In the genomic region with DNA sequence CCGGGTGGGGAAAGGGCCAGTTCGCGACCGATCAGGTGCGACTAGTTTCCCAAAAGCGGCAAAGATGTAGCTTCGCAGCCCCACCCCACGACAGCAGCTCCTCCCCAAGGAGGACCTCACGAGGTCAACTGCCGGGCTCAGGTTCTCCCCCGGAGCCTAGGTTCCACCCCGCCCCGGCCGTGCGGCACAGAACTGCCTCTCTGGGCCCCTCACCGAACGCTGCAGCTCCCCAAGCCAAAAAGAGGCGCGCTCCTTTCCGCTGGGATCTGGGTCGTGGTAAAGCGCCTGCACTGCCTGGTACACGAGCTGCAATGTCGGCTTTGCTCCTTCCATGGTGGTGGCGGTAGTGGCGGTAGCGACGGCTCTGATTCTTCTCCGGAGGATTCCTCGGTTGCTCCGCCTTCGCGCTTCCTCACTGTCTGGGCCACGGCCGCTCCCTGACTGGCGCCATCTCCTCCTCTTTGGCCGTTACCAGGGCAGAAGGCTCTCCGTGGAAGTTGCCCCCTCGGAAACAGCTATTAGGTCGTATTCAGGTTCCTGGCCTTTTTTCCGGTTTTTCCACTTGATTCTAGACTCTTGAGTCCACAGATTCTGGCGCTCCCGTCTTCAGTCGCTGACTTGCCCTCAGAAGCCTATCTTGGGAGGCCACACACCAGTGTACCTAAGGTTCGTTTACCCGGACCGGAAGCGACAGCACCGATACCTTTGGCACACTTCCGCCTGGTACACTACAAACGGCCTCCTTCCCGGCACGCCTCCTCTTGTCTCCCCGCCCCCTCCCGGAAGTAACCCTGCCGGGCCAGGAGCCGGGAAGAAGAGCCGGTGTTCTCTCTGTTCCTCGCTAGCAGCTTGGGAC, we compare ENCODE assay signal across 8 cellular contexts. TPM values are rescaled to one million over a fixed set of nuclear protein-coding genes. Genes with fewer than 3 reads are reported as not detected.
A peak's percentile ranks its signal among the peaks of the same experiment; 100 is the strongest.
DNase-seq lines count a peak whose midpoint lies in the region; ATAC-seq, FAIRE-seq and TF ChIP-seq lines count a peak whose summit lies in the region.

A gene (minus strand): TSS at position 674 of the 856 bp plus-strand sequence. CDS start 341 bp downstream, at position 333.

- FAIRE-seq in bronchial epithelial cell (lab: Jason Lieb, UNC): no peak

- peaks cover 40 to 56% of the 10 kb centered on the region in 2 donors for H3K4me1 Mint-ChIP-seq in immature natural killer cell

- peaks cover under 1 to 5% (median 1%) of the 10 kb centered on the region in 3 donors for H3K36me3 Mint-ChIP-seq in immature natural killer cell

- H3K36me3 ChIP-seq in bronchial epithelial cell (ENCODE audit: control insufficient read depth, insufficient read depth, low read length): peaks cover 3% of the 10 kb centered on the region

- H3K27ac Mint-ChIP-seq in immature natural killer cell: peak within 1 kb of the TSS; percentile 93 to 100 (median 99)

- CTCF ChIA-PET in AG04449 (lab: Yijun Ruan, JAX): interaction anchor here (0.9 to 2.1 kb wide), 8 partner anchors 10 to 164 kb away, joined by 3 to 10 read pairs (median 3); no protein-coding TSS in a partner anchor

- H3K4me3 Mint-ChIP-seq in immature natural killer cell: peak within 1 kb of the TSS; percentile 96 to 99 (median 98)

- TF ChIP-seq CTCF in AG04449 (IDR thresholded peaks at IDR 0.05; ENCODE audit: insufficient read depth, low read length, missing control alignments) (no peak), WI38 (IDR thresholded peaks at IDR 0.05; ENCODE audit: low read depth, low read length) (no peak), bronchial epithelial cell (IDR thresholded peaks at IDR 0.05; ENCODE audit: insufficient read depth, low read length, severe bottlenecking) (no peak)

- no peaks in the 10 kb centered on the region for H3K9me3 Mint-ChIP-seq in immature natural killer cell

- no peaks in the 10 kb centered on the region for H3K27me3 ChIP-seq in bronchial epithelial cell (ENCODE audit: control insufficient read depth, insufficient read depth, low read length)

- peak; percentile 42 for DNase-seq in AG04449 (ENCODE audit: low read depth, low spot score)
- DNase-seq in NCI-H2227 (lab: John Stamatoyannopoulos, UW; ENCODE audit: unreplicated experiment): peak; percentile 96
- DNase-seq in bronchial epithelial cell (ENCODE audit: low read depth): peak; percentile 81
- peak; percentile 87 to 91 (median 90) for DNase-seq in immature natural killer cell
- DNase-seq in smooth muscle cell of the brain vasculature (ENCODE audit: low read depth, low spot score): peak; percentile 73

- ATAC-seq in GM18870 (IDR thresholded peaks at IDR 0.05; ENCODE audit: unreplicated experiment) (peak; percentile 69), HG03135 (IDR thresholded peaks at IDR 0.05; ENCODE audit: unreplicated experiment) (peak; percentile 88)

- H3K4me3 ChIP-seq in AG04449 (ENCODE audit: low read depth, low read length) (peak within 1 kb of the TSS; percentile 94), WI38 (ENCODE audit: low read depth, low read length) (peak within 1 kb of the TSS; percentile 99), bronchial epithelial cell (ENCODE audit: low read depth, low read length) (peak within 1 kb of the TSS; percentile 75)

- H3K27me3 Mint-ChIP-seq in immature natural killer cell (ENCODE audit: low read depth in 3 of 3): peaks cover 6 to 22% (median 15%) of the 10 kb centered on the region in 3 donors

- POLR2A ChIA-PET in AG04449 (lab: Yijun Ruan, JAX): interaction anchor here (0.6 to 2.1 kb wide), 8 partner anchors 9 to 47 kb away, joined by 3 to 16 read pairs (median 4); no protein-coding TSS in a partner anchor

RNA-seq across cellular contexts. Expression of the gene that starts here (rescaled TPM):
- total RNA-seq in bronchial epithelial cell: 62.9 and 75.1 TPM in 2 replicates
- 10 to 100 TPM; 26.3 to 49.4 (median 41.9) TPM for polyA plus RNA-seq in immature natural killer cell

Comparison
In these comparisons a context has a peak if more than half of its experiments do, and no peak if none do; other contexts are left out.
1. Peak in every context shown above with its lines: DNase-seq, ATAC-seq and H3K4me3 ChIP-seq.
2. DNase-seq: peak in every context shown above with its lines; median percentile 96 in NCI-H2227; 90 in immature natural killer cell; 81 in bronchial epithelial cell; 73 in smooth muscle cell of the brain vasculature; 42 in AG04449.